ENCODE assay signal across 8 cellular contexts in the genomic region with DNA sequence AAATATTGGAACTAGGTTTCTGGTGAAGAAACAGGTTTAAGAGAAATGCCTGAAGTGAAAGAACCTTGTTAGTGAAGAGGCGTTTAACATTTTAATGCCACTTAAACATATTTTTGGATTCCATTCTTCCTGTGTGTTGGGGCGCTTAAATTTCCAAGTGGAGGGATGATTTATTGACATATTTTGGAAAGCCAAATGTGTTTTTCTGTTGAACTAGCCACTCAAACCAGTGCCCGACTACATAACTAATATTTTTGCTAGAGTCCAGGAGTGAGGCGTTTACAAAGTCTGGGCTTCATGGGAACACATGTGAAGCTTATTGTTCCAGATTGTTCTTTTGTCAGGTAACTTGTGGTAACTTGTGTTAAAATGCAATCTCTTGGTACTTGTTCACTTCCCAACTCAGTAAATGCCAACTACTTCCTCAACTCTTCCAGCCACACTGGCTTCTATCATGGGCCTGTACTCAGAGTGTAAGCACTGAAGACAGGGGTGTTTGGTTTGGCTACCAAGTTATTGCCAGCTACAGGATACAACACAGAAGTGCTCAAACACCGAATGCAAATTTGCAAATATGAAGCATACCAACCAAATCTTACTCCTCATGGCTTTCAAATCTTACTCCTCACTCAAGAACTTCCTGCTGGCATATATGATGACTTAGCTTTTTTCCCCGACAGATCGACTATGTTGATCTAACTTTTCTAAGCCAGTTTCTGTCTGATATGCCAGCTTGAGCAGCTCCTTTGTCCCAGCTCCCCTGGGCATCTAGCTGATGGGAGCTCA. TPM values are rescaled to one million over a fixed set of nuclear protein-coding genes. Genes with fewer than 3 reads are reported as not detected.
DNase-seq lines count a peak whose midpoint lies in the region; ATAC-seq and TF ChIP-seq lines count a peak whose summit lies in the region.

No MANE protein-coding gene starts in this region.

- DNase-seq in HCEC 1CT (peak; percentile 6), SK-N-MC (ENCODE audit: low read depth, low spot score) (no peak), fibroblast of pulmonary artery (ENCODE audit: low read depth) (no peak), T1000 (lab: John Stamatoyannopoulos, UW) (no peak), NCI-H2227 treated with DMSO at 0.1 percent for 48 hours (lab: John Stamatoyannopoulos, UW) (no peak)

- H3K27ac ChIP-seq in SK-N-MC (peak overlapping the region; percentile 96), skeletal muscle tissue (ENCODE audit: low read depth, low read length) (no peak overlapping the region)

- H3K9me3 ChIP-seq in SK-N-MC (ENCODE audit: low read depth, low read length) (no peaks in the 10 kb centered on the region), skeletal muscle tissue (ENCODE audit: control insufficient read depth in 3 of 3, low read length in 3 of 3) (no peaks in the 10 kb centered on the region)

- ATAC-seq in HG02852 (IDR thresholded peaks at IDR 0.05; ENCODE audit: unreplicated experiment) (no peak), HG03175 (IDR thresholded peaks at IDR 0.05; ENCODE audit: unreplicated experiment) (no peak)

- TF ChIP-seq CTCF in fibroblast of pulmonary artery (IDR thresholded peaks at IDR 0.05; ENCODE audit: low read length, missing control alignments): no peak

- peaks cover 31 to 58% (median 45%) of the 10 kb centered on the region in 3 donors for H3K4me1 ChIP-seq in skeletal muscle tissue (ENCODE audit: control insufficient read depth in 3 of 3, insufficient read depth in 3 of 3, low read length in 3 of 3)

- H3K36me3 ChIP-seq in SK-N-MC (ENCODE audit: insufficient read depth, low read length) (peaks cover 82% of the 10 kb centered on the region), skeletal muscle tissue (ENCODE audit: control insufficient read depth in 3 of 3, insufficient read depth in 3 of 3, low read length in 3 of 3) (peaks cover 44 to 53% (median 47%) of the 10 kb centered on the region in 3 donors)

- H3K4me3 ChIP-seq in SK-N-MC: peak overlapping the region; percentile 100
- peak overlapping the region; percentile 76 for H3K4me3 ChIP-seq in fibroblast of pulmonary artery (replicated peaks; ENCODE audit: low read depth, low read length)
- peak overlapping the region; percentile 98 to 99 (median 98) for H3K4me3 ChIP-seq in skeletal muscle tissue (ENCODE audit: low read length in 3 of 3)

- H3K27me3 ChIP-seq in skeletal muscle tissue (ENCODE audit: control insufficient read depth in 3 of 3, insufficient read depth in 3 of 3, low read length in 3 of 3): no peaks in the 10 kb centered on the region

- H3K9ac ChIP-seq in SK-N-MC (ENCODE audit: insufficient read length) (peak overlapping the region; percentile 100), skeletal muscle tissue (ENCODE audit: low read depth in 1 of 3, low read length in 3 of 3) (peak overlapping the region in 2 of 3 donors; percentile 7 to 89)

RNA-seq across cellular contexts. Expression of gene ZNFX1, which starts 2.0 kb away (rescaled TPM):
- total RNA-seq in skeletal muscle tissue: 13.6 TPM
